19 cellular contexts compared by ENCODE assay signal in the genomic region with DNA sequence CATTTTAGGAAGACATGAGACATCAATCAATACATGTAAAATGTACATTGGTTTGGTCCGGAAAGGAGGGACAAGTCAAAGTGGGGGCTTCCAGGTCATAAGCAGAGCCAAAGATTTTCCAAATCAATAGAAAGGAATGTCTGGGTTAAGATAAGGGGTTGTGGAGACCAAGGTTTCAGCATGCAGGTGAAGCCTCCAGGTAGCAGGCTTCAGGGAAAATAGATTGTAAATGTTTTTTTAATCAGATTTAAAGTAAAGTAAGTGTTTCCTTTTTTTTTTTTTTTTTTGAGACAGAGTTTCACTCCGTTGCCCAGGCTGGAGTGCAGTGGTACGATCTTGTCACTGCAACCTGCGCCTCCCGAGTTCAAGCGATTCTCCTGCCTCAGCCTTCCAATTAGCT.
"Had no signal": no experiment of that assay in that cellular context is flagged by ENCODE, and none has a peak within 500 bp of the region (broad histone marks: within the 10 kb centered on the region; RNA-seq: fewer than 3 reads in every experiment).

No MANE protein-coding gene starts in this region.

- FAIRE-seq: kidney had no signal

- ATAC-seq: effector memory CD8-positive, alpha-beta T cell; foreskin keratinocyte; left colon; left ventricle myocardium superior; naive thymus-derived CD4-positive, alpha-beta T cell; sciatic nerve had no signal

- DNase-seq: effector memory CD8-positive, alpha-beta T cell; foreskin keratinocyte; kidney; left colon; left ventricle myocardium superior; mesenchymal stem cell; naive thymus-derived CD4-positive, alpha-beta T cell; occipital lobe; psoas muscle; retina; stimulated activated CD4-positive, alpha-beta T cell treated with anti-CD3 and anti-CD28 coated beads, Interleukin-4, amount 100 ng/mL, for 4 hours; stimulated activated naive CD4-positive, alpha-beta T cell; stomach; substantia nigra had no signal

- H3K9me3 ChIP-seq: psoas muscle, stomach, vagina had no signal

- H3K27me3 Mint-ChIP-seq: type B pancreatic cell had no signal

- H3K27ac ChIP-seq: foreskin keratinocyte, parathyroid adenoma, psoas muscle, vagina had no signal

- H3K27me3 ChIP-seq: stomach, vagina had no signal

- H3K9me3 Mint-ChIP-seq: effector memory CD8-positive, alpha-beta T cell had no signal

- H3K79me2 ChIP-seq: parathyroid adenoma had no signal

- H3K4me1 ChIP-seq: foreskin keratinocyte, parathyroid adenoma, psoas muscle, vagina had no signal

- H3K27ac Mint-ChIP-seq: effector memory CD8-positive, alpha-beta T cell; type B pancreatic cell had no signal

- H3K36me3 ChIP-seq: stomach, vagina had no signal

- H3K36me3 Mint-ChIP-seq: type B pancreatic cell had no signal

- H3K9ac ChIP-seq: parathyroid adenoma had no signal

- H3K4me3 ChIP-seq: lung, psoas muscle, stomach, vagina had no signal

- H2AFZ ChIP-seq: parathyroid adenoma had no signal
